In genomic region chr20:19886666-19887288, GRCh38 we compare ENCODE assay signal across 1 cellular context.
TF ChIP-seq lines count a peak whose summit lies in the region.

No MANE protein-coding gene starts in this region.

TF ChIP-seq in H1, 55 proteins besides CTCF, POLR2A, EP300 and RAD21 (continued from another document):
- TF ChIP-seq CHD7 (IDR thresholded peaks at IDR 0.05; ENCODE audit: insufficient replicate concordance, low read length) (no peak), POLR2AphosphoS5 (IDR thresholded peaks at IDR 0.05; ENCODE audit: low read depth, low read length) (no peak), TAF1 (IDR thresholded peaks at IDR 0.05; ENCODE audit: low read depth, low read length) (no peak), BRCA1 (IDR thresholded peaks at IDR 0.05; ENCODE audit: low read depth, low read length) (no peak), CBX8 (IDR thresholded peaks at IDR 0.05; ENCODE audit: borderline replicate concordance, low read depth, low read length) (no peak), TEAD4 (IDR thresholded peaks at IDR 0.05; ENCODE audit: low read depth, low read length) (no peak), SIN3A (conservative IDR thresholded peaks at IDR 0.05 in 1 of 2, IDR thresholded peaks at IDR 0.05 in 1 of 2; ENCODE audit: low read depth in 1 of 2, low read length in 2 of 2) (no peak), CBX5 (IDR thresholded peaks at IDR 0.05; ENCODE audit: low read depth, low read length) (no peak)
